ENCODE assay signal across 8 cellular contexts in the genomic region with DNA sequence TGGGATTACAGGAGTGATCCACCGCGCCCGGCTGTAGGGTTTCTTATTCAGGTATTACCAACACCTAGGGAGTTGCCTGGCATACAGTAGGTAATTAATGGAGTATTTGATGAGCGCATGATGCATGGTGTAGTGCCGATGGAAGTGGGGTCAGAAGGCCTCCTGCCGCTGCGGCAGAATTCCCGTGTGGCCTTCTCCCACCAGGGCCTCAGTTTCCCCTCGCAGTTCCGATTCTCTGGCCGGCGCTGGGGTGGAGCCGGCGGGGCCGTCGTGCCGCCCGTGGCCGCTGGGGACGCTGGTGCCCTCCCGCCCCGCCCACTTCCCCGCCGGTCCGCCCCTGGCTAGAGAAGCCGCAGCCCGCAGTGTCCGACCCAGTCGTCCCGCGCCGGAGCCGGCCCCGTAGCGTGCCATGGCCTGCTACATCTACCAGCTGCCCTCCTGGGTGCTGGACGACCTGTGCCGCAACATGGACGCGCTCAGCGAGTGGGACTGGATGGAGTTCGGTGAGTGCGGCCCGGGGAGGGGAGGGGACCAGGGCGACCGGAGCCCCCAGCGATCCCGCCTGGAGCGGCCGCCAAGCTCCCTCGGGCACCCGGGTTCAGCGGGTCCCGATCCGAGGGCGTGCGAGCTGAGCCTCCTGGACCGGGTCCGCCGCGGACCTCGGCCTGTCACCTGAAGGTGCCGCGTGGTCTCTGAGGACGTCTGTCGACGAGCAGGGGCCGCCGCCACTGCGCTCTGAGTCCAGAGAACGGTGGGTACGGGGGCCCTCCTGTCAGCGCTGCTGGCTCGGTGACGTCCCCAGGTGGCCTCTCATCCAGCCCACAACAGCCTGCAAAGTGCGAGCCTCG. TPM values are rescaled to one million over a fixed set of nuclear protein-coding genes. Genes with fewer than 3 reads are reported as not detected.
DNase-seq lines count a peak whose midpoint lies in the region; ATAC-seq and TF ChIP-seq lines count a peak whose summit lies in the region.

A gene with protein sequence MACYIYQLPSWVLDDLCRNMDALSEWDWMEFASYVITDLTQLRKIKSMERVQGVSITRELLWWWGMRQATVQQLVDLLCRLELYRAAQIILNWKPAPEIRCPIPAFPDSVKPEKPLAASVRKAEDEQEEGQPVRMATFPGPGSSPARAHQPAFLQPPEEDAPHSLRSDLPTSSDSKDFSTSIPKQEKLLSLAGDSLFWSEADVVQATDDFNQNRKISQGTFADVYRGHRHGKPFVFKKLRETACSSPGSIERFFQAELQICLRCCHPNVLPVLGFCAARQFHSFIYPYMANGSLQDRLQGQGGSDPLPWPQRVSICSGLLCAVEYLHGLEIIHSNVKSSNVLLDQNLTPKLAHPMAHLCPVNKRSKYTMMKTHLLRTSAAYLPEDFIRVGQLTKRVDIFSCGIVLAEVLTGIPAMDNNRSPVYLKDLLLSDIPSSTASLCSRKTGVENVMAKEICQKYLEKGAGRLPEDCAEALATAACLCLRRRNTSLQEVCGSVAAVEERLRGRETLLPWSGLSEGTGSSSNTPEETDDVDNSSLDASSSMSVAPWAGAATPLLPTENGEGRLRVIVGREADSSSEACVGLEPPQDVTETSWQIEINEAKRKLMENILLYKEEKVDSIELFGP (plus strand): TSS at position 374 of the 848 bp plus-strand sequence. CDS start 36 bp downstream, at position 410.

- H3K4me3 ChIP-seq in OCI-LY3 (ENCODE audit: low read length) = peak within 1 kb of the TSS; percentile 81
- peak within 1 kb of the TSS; percentile 75 for H3K4me3 ChIP-seq in fibroblast of mammary gland (ENCODE audit: control insufficient read depth, low read depth, low read length)
- H3K4me3 ChIP-seq in naive thymus-derived CD4-positive, alpha-beta T cell (ENCODE audit: low read length) = peak within 1 kb of the TSS; percentile 85

- ATAC-seq in HG02840 (IDR thresholded peaks at IDR 0.05; ENCODE audit: low FRiP score, unreplicated experiment) = peak; percentile 78
- ATAC-seq in naive thymus-derived CD4-positive, alpha-beta T cell = peak; percentile 92
- peak; percentile 86 for ATAC-seq in stimulated activated naive CD8-positive, alpha-beta T cell treated with anti-CD3 and anti-CD28 coated beads, Interleukin-15, Interleukin-2, amounts not matched to agents 100 U/mL and 50 U/mL, for 24 hours

- peak; percentile 35; the same call in 1 of the 2 replicates for TF ChIP-seq CTCF in OCI-LY3 (IDR thresholded peaks at IDR 0.05; ENCODE audit: low read depth, low read length)
- TF ChIP-seq CTCF in fibroblast of mammary gland (conservative IDR thresholded peaks at IDR 0.05; ENCODE audit: control insufficient read depth, insufficient read depth, low read depth, low read length) = no peak

- no peak within 1 kb of the TSS for H3K27ac ChIP-seq in OCI-LY3 (ENCODE audit: low read length)
- H3K27ac ChIP-seq in naive thymus-derived CD4-positive, alpha-beta T cell (ENCODE audit: low read depth, low read length) = peak within 1 kb of the TSS; percentile 68

- peak; percentile 51 for DNase-seq in NCI-H146 (lab: John Stamatoyannopoulos, UW)
- no peak for DNase-seq in NCI-H146 treated with DMSO at 0.1 percent for 48 hours (lab: John Stamatoyannopoulos, UW; ENCODE audit: unreplicated experiment)
- DNase-seq in activated T-helper 1 cell treated with anti-CD3 and anti-CD28 coated beads, Interleukin-2, amount 50 U/mL, for 16 hours (ENCODE audit: low read depth in 1 of 2, low spot score in 1 of 2) = peak; percentile 35 to 42
- peak; percentile 38 for DNase-seq in fibroblast of mammary gland (ENCODE audit: low read depth)
- DNase-seq in naive thymus-derived CD4-positive, alpha-beta T cell = peak; percentile 25 to 75 (median 57)
- peak; percentile 77 for DNase-seq in stimulated activated naive CD8-positive, alpha-beta T cell treated with anti-CD3 and anti-CD28 coated beads, Interleukin-15, Interleukin-2, amounts not matched to agents 100 U/mL and 50 U/mL, for 24 hours

- H3K27me3 ChIP-seq in OCI-LY3 (ENCODE audit: low read depth, low read length) = no peaks in the 10 kb centered on the region
- H3K27me3 ChIP-seq in naive thymus-derived CD4-positive, alpha-beta T cell (ENCODE audit: control insufficient read depth in 2 of 2, insufficient read depth in 2 of 2, low read length in 2 of 2) = no peaks in the 10 kb centered on the region

- no peaks in the 10 kb centered on the region for H3K79me2 ChIP-seq in OCI-LY3 (ENCODE audit: low read length)

- H3K4me1 Mint-ChIP-seq in naive thymus-derived CD4-positive, alpha-beta T cell = peaks cover 12 to 37% (median 25%) of the 10 kb centered on the region in 7 donors

- H3K27me3 Mint-ChIP-seq in naive thymus-derived CD4-positive, alpha-beta T cell = no peaks in the 10 kb centered on the region

- intact Hi-C loops in naive thymus-derived CD4-positive, alpha-beta T cell (cut with micrococcal nuclease) = loop anchor here (1.0 to 2.0 kb wide), 9 partner anchors 22 to 123 kb away; a partner anchor contains a TSS

- POLR2A ChIA-PET in naive thymus-derived CD4-positive, alpha-beta T cell (lab: Charles Lee) = interaction anchor here (0.6 to 1.7 kb wide), 7 partner anchors 26 to 153 kb away, joined by 3 to 9 read pairs (median 3); no protein-coding TSS in a partner anchor

- no peak within 1 kb of the TSS; the same call in 1 of the 2 replicates for H3K9ac ChIP-seq in OCI-LY3 (ENCODE audit: low read length)

- peak within 1 kb of the TSS; percentile 79 to 94 (median 86) for H3K4me3 Mint-ChIP-seq in naive thymus-derived CD4-positive, alpha-beta T cell

- peak within 1 kb of the TSS; percentile 83; the same call in 1 of the 2 replicates for H2AFZ ChIP-seq in OCI-LY3 (ENCODE audit: low read depth, low read length)

- H3K9me3 ChIP-seq in OCI-LY3 (ENCODE audit: insufficient read depth, low read length) = no peaks in the 10 kb centered on the region
- H3K9me3 ChIP-seq in naive thymus-derived CD4-positive, alpha-beta T cell (ENCODE audit: control insufficient read depth in 2 of 3, low read length in 3 of 3) = peaks cover 0 to 8% (median 0%) of the 10 kb centered on the region in 3 experiments

- peaks cover 0 to 12% (median 6%) of the 10 kb centered on the region in 11 donors for H3K9me3 Mint-ChIP-seq in naive thymus-derived CD4-positive, alpha-beta T cell

- peaks cover 0 to 16% (median 12%) of the 10 kb centered on the region in 5 donors for H3K36me3 Mint-ChIP-seq in naive thymus-derived CD4-positive, alpha-beta T cell

- H3K4me1 ChIP-seq in OCI-LY3 (ENCODE audit: low read length) = peaks cover 7% of the 10 kb centered on the region
- peaks cover 5 to 9% of the 10 kb centered on the region in 2 donors for H3K4me1 ChIP-seq in naive thymus-derived CD4-positive, alpha-beta T cell (ENCODE audit: control insufficient read depth in 2 of 2, insufficient read depth in 2 of 2, low read length in 2 of 2)

- H4K20me1 ChIP-seq in OCI-LY3 (ENCODE audit: insufficient read depth, low read length) = no peaks in the 10 kb centered on the region

- CTCF ChIA-PET in naive thymus-derived CD4-positive, alpha-beta T cell (lab: Charles Lee) = interaction anchor here (1.1 kb wide), 3 partner anchors 22 to 59 kb away, joined by 3 to 6 read pairs (median 4); no protein-coding TSS in a partner anchor

- peak within 1 kb of the TSS; percentile 2 to 89 (median 68) for H3K27ac Mint-ChIP-seq in naive thymus-derived CD4-positive, alpha-beta T cell

- no peaks in the 10 kb centered on the region for H3K36me3 ChIP-seq in OCI-LY3 (replicated peaks; ENCODE audit: low read depth, low read length)
- peaks cover 0 to 5% (median 0%) of the 10 kb centered on the region in 3 experiments for H3K36me3 ChIP-seq in naive thymus-derived CD4-positive, alpha-beta T cell (ENCODE audit: control insufficient read depth in 2 of 3, insufficient read depth in 3 of 3, low read length in 3 of 3)

- H3K4me2 ChIP-seq in OCI-LY3 (ENCODE audit: low read length) = peak within 1 kb of the TSS; percentile 71

RNA-seq across cellular contexts. Expression of the gene that starts here (rescaled TPM):
- 1 to 10 TPM; 1.5 to 4.8 (median 2.3) TPM for total RNA-seq in naive thymus-derived CD4-positive, alpha-beta T cell
- 1 to 10 TPM; 2.3 to 3.8 TPM for polyA plus RNA-seq in naive thymus-derived CD4-positive, alpha-beta T cell
